14 cellular contexts compared by ENCODE assay signal in the genomic region with DNA sequence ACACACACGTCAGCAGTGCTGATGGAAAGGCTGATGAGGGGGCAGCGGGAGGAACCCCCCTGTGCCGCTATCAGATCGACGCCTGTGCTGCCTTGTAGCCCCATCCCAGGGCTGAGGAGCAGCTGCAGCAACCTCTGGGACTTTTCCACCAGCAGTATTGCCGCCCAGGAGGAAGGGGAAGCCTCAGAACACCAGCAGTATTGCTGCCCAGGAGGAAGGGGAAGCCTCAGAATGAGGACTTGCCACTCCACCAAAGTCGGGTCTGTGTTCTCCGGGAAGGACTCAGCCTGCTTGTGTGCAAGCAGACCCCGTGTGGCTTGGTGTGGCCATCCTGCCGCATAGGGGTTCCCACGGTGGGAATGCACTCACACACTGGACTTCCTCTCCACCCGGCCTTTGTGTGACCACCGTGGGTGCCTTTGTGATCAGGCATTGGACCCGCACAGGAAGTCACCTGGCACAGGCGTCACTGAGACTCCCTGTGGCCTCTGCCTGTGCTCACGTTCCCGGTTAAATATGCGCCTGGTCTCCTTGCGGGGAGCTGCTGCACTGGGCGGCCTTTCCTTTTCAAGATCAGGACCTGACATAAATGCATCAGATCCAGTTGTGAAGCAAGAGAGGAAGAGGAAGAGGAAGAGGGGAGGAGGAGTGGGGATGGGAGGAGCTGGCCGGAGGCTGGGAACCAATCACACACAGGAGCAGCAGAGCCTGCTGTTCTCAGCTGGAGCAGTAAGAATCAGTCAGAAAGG.
DNase-seq lines count a peak whose midpoint lies in the region; ATAC-seq, FAIRE-seq and TF ChIP-seq lines count a peak whose summit lies in the region.
"Had no signal": no experiment of that assay in that cellular context is flagged by ENCODE, and none has a peak within 500 bp of the region (broad histone marks: within the 10 kb centered on the region; RNA-seq: fewer than 3 reads in every experiment).

No MANE protein-coding gene starts in this region.

- peaks cover 51% of the 10 kb centered on the region for H3K36me3 Mint-ChIP-seq in GM23338 (ENCODE audit: low read depth)

- TF ChIP-seq CTCF in choroid plexus epithelial cell (conservative IDR thresholded peaks at IDR 0.05; ENCODE audit: low read depth, low read length) (no peak), GM23338 (conservative IDR thresholded peaks at IDR 0.05; ENCODE audit: low read depth in 2 of 2) (no peak)

- H3K27me3 Mint-ChIP-seq in stimulated activated naive CD8-positive, alpha-beta T cell treated with anti-CD3 and anti-CD28 coated beads, Interleukin-15, amount 100 ng/mL, for 72 hours = peaks cover 67% of the 10 kb centered on the region
- H3K27me3 Mint-ChIP-seq in GM23338 (ENCODE audit: insufficient read depth, low read depth, poor library complexity) = peaks cover 9% of the 10 kb centered on the region

- H4K20me1 ChIP-seq in GM23338 (replicated peaks; ENCODE audit: insufficient read depth) = no peaks in the 10 kb centered on the region

- peak overlapping the region in 1 of 2 donors; percentile 93 for H3K27ac Mint-ChIP-seq in stimulated activated naive CD8-positive, alpha-beta T cell treated with anti-CD3 and anti-CD28 coated beads, Interleukin-15, amount 100 ng/mL, for 72 hours
- no peak overlapping the region for H3K27ac Mint-ChIP-seq in GM23338

- no peaks in the 10 kb centered on the region for H3K79me2 ChIP-seq in GM23338 (replicated peaks; ENCODE audit: insufficient read depth)

- 0 out of 2 replicates have a peak, but pooled peaks cover 9% of the 10 kb centered on the region for H3K27me3 ChIP-seq in GM23338 (ENCODE audit: insufficient read depth)

- ATAC-seq in Right ventricle myocardium superior (ENCODE audit: poor library complexity) = peak; percentile 48
- ATAC-seq in stimulated activated naive CD8-positive, alpha-beta T cell treated with anti-CD3 and anti-CD28 coated beads, Interleukin-15, amount 100 ng/mL, for 72 hours = peak; percentile 52
- ATAC-seq in GM23338 = no peak
- ATAC-seq in GM21717 (IDR thresholded peaks at IDR 0.05; ENCODE audit: unreplicated experiment) = no peak
- ATAC-seq: Panc1, psoas muscle had no signal

- H3K4me3 Mint-ChIP-seq in stimulated activated naive CD8-positive, alpha-beta T cell treated with anti-CD3 and anti-CD28 coated beads, Interleukin-15, amount 100 ng/mL, for 72 hours = peak overlapping the region; percentile 82 to 85
- H3K4me3 Mint-ChIP-seq in GM23338 = no peak overlapping the region

- peaks cover 0 to 6% of the 10 kb centered on the region in 2 donors for H3K9me3 Mint-ChIP-seq in stimulated activated naive CD8-positive, alpha-beta T cell treated with anti-CD3 and anti-CD28 coated beads, Interleukin-15, amount 100 ng/mL, for 72 hours
- peaks cover 95% of the 10 kb centered on the region for H3K9me3 Mint-ChIP-seq in GM23338

- H3K36me3 ChIP-seq in GM23338 (ENCODE audit: insufficient read depth) = no peaks in the 10 kb centered on the region
- H3K36me3 ChIP-seq: BE2C had no signal

- H3K4me2 ChIP-seq in GM23338 = no peak overlapping the region

- H3F3A ChIP-seq in GM23338 (replicated peaks; ENCODE audit: low read depth) = no peaks in the 10 kb centered on the region

- no peak for FAIRE-seq in urothelium cell line (lab: Jason Lieb, UNC)

- H3K4me1 Mint-ChIP-seq in stimulated activated naive CD8-positive, alpha-beta T cell treated with anti-CD3 and anti-CD28 coated beads, Interleukin-15, amount 100 ng/mL, for 72 hours = peaks cover 14% of the 10 kb centered on the region
- H3K4me1 Mint-ChIP-seq in GM23338 = no peaks in the 10 kb centered on the region; the same call in 2 of the 3 replicates

- no peaks in the 10 kb centered on the region for H3K4me1 ChIP-seq in GM23338 (ENCODE audit: insufficient read depth)
- H3K4me1 ChIP-seq: BE2C, psoas muscle had no signal

- H2AFZ ChIP-seq in GM23338 = no peak overlapping the region

- H3K27ac ChIP-seq in GM23338 (ENCODE audit: low read depth) = no peak overlapping the region
- H3K27ac ChIP-seq: psoas muscle had no signal

- H3K9me2 ChIP-seq in GM23338 (ENCODE audit: insufficient read depth) = no peaks in the 10 kb centered on the region

- no peak overlapping the region for H3K4me3 ChIP-seq in choroid plexus epithelial cell (ENCODE audit: low read depth, low read length)
- H3K4me3 ChIP-seq in GM23338 = no peak overlapping the region
- H3K4me3 ChIP-seq: psoas muscle had no signal

- DNase-seq in Right ventricle myocardium superior (no peak), cardiac septum (ENCODE audit: low spot score) (no peak), NOMO-1 treated with DMSO at 0.1 percent for 48 hours (lab: John Stamatoyannopoulos, UW; ENCODE audit: unreplicated experiment) (peak; percentile 23), choroid plexus epithelial cell (ENCODE audit: low read depth) (peak; percentile 17), GM23338 (ENCODE audit: low spot score) (no peak), urothelium cell line (ENCODE audit: low spot score) (no peak)
- no peak for DNase-seq in stimulated activated naive CD8-positive, alpha-beta T cell treated with anti-CD3 and anti-CD28 coated beads, Interleukin-15, amount 100 ng/mL, for 72 hours
- DNase-seq: BE2C; midbrain; NCI-H2171 treated with DMSO at 0.1 percent for 48 hours; psoas muscle; stimulated activated CD4-positive, alpha-beta T cell treated with anti-CD3 and anti-CD28 coated beads, Interleukin-1b, Interleukin-23, amount 100 ng/mL, for 48 hours had no signal

- intact Hi-C loops in Right ventricle myocardium superior (cut with DNase I) (no loop called here), cardiac septum (cut with DNase I) (no loop called here)

TF ChIP-seq in GM23338, 12 proteins besides CTCF, POLR2A, EP300 and RAD21 (continues in another document):
- no peak for TF ChIP-seq POLR2AphosphoS5 (IDR thresholded peaks at IDR 0.05; ENCODE audit: low read depth)
- TF ChIP-seq, protein P1, sequence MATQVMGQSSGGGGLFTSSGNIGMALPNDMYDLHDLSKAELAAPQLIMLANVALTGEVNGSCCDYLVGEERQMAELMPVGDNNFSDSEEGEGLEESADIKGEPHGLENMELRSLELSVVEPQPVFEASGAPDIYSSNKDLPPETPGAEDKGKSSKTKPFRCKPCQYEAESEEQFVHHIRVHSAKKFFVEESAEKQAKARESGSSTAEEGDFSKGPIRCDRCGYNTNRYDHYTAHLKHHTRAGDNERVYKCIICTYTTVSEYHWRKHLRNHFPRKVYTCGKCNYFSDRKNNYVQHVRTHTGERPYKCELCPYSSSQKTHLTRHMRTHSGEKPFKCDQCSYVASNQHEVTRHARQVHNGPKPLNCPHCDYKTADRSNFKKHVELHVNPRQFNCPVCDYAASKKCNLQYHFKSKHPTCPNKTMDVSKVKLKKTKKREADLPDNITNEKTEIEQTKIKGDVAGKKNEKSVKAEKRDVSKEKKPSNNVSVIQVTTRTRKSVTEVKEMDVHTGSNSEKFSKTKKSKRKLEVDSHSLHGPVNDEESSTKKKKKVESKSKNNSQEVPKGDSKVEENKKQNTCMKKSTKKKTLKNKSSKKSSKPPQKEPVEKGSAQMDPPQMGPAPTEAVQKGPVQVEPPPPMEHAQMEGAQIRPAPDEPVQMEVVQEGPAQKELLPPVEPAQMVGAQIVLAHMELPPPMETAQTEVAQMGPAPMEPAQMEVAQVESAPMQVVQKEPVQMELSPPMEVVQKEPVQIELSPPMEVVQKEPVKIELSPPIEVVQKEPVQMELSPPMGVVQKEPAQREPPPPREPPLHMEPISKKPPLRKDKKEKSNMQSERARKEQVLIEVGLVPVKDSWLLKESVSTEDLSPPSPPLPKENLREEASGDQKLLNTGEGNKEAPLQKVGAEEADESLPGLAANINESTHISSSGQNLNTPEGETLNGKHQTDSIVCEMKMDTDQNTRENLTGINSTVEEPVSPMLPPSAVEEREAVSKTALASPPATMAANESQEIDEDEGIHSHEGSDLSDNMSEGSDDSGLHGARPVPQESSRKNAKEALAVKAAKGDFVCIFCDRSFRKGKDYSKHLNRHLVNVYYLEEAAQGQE (IDR thresholded peaks at IDR 0.05; ENCODE audit: unreplicated experiment) = no peak
- TF ChIP-seq EZH2 (IDR thresholded peaks at IDR 0.05; ENCODE audit: low read depth, unreplicated experiment) = no peak
- no peak for TF ChIP-seq ZNF114 (CRISPR knock-in tag; IDR thresholded peaks at IDR 0.05)
- no peak for TF ChIP-seq STAT1 (IDR thresholded peaks at IDR 0.05; ENCODE audit: unreplicated experiment)
- TF ChIP-seq CREB1 (CRISPR knock-in tag; IDR thresholded peaks at IDR 0.05; ENCODE audit: low read depth) = no peak
- TF ChIP-seq, protein P2, sequence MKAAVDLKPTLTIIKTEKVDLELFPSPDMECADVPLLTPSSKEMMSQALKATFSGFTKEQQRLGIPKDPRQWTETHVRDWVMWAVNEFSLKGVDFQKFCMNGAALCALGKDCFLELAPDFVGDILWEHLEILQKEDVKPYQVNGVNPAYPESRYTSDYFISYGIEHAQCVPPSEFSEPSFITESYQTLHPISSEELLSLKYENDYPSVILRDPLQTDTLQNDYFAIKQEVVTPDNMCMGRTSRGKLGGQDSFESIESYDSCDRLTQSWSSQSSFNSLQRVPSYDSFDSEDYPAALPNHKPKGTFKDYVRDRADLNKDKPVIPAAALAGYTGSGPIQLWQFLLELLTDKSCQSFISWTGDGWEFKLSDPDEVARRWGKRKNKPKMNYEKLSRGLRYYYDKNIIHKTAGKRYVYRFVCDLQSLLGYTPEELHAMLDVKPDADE (IDR thresholded peaks at IDR 0.05) = no peak
- TF ChIP-seq JUNB (IDR thresholded peaks at IDR 0.05; ENCODE audit: unreplicated experiment) = no peak
- TF ChIP-seq EZH2phosphoT487 (IDR thresholded peaks at IDR 0.05; ENCODE audit: unreplicated experiment) = no peak

Comparison
In these comparisons a context has a peak if more than half of its experiments do, and no peak if none do; other contexts are left out.
1. ATAC-seq: peak in Right ventricle myocardium superior (single experiment) and stimulated activated naive CD8-positive, alpha-beta T cell treated with anti-CD3 and anti-CD28 coated beads, Interleukin-15, amount 100 ng/mL, for 72 hours (single experiment); none in GM23338 (single experiment) and GM21717 (single experiment).
2. DNase-seq: peak in NOMO-1 treated with DMSO at 0.1 percent for 48 hours (single experiment) and choroid plexus epithelial cell (single experiment); none in Right ventricle myocardium superior (single experiment), cardiac septum (single experiment), stimulated activated naive CD8-positive, alpha-beta T cell treated with anti-CD3 and anti-CD28 coated beads, Interleukin-15, amount 100 ng/mL, for 72 hours (0 of 2), GM23338 (single experiment) and urothelium cell line (single experiment).